In genomic region chr4:86338989-86339388, GRCh38 we compare ENCODE assay signal across 9 cellular contexts. TPM values are rescaled to one million over a fixed set of nuclear protein-coding genes. Genes with fewer than 3 reads are reported as not detected.
A peak's percentile ranks its signal among the peaks of the same experiment; 100 is the strongest.
DNase-seq lines count a peak whose midpoint lies in the region; TF ChIP-seq lines count a peak whose summit lies in the region.
"Had no signal": no experiment of that assay in that cellular context is flagged by ENCODE, and none has a peak within 500 bp of the region (broad histone marks: within the 10 kb centered on the region; RNA-seq: fewer than 3 reads in every experiment).

No MANE protein-coding gene starts in this region.

- 37 to 64% methylated on average over 2 of the region's 2 CpGs for WGBS in sigmoid colon, 2 donors

- H3K9me3 ChIP-seq in sigmoid colon: no peaks in the 10 kb centered on the region
- H3K9me3 ChIP-seq: BLaER1 had no signal

- TF ChIP-seq CTCF in sigmoid colon (IDR thresholded peaks at IDR 0.05): no peak
- no peak for TF ChIP-seq CTCF in GM10266 (IDR thresholded peaks at IDR 0.05; ENCODE audit: control insufficient read depth, insufficient read depth, low read depth, missing control alignments)

- H3K36me3 ChIP-seq in ACC112 (ENCODE audit: insufficient read depth, low read length) (no peaks in the 10 kb centered on the region), sigmoid colon (no peaks in the 10 kb centered on the region)
- H3K36me3 ChIP-seq: BLaER1 had no signal

- TF ChIP-seq POLR2A in sigmoid colon (IDR thresholded peaks at IDR 0.05): no peak

- intact Hi-C loops in sigmoid colon (cut with DNase I): no loop called here

- H2AFZ ChIP-seq in ACC112 (ENCODE audit: low read length, unreplicated experiment): peak overlapping the region; percentile 28

- TF ChIP-seq EP300 in sigmoid colon (IDR thresholded peaks at IDR 0.05): no peak

- H3K27me3 ChIP-seq in ACC112 (ENCODE audit: insufficient read depth, low read length): no peaks in the 10 kb centered on the region
- H3K27me3 ChIP-seq in sigmoid colon: no peaks in the 10 kb centered on the region
- H3K27me3 ChIP-seq: BLaER1 had no signal

- H3K27ac ChIP-seq in ACC112 (ENCODE audit: low read depth, low read length) (peak overlapping the region; percentile 85), caudate nucleus (ENCODE audit: low read depth, low read length) (peak overlapping the region; percentile 11), sigmoid colon (no peak overlapping the region)
- H3K27ac ChIP-seq: BLaER1 had no signal

- DNase-seq in HS-5 (ENCODE audit: low read depth): peak; percentile 83
- no peak for DNase-seq in caudate nucleus (lab: John Stamatoyannopoulos, UW)
- peak; percentile 17 for DNase-seq in left kidney (ENCODE audit: low read depth, low spot score)
- DNase-seq in NCI-H2081 treated with DMSO at 0.1 percent for 48 hours (lab: John Stamatoyannopoulos, UW): no peak
- no peak for DNase-seq in HT-29 (ENCODE audit: low spot score)
- no peak for DNase-seq in sigmoid colon
- no peak for DNase-seq in GM10266 (ENCODE audit: extremely low spot score)

- H3K4me1 ChIP-seq in ACC112 (ENCODE audit: control insufficient read depth, insufficient read depth, low read length, unreplicated experiment) (peaks cover 21% of the 10 kb centered on the region), sigmoid colon (no peaks in the 10 kb centered on the region)
- H3K4me1 ChIP-seq: BLaER1 had no signal

- peak overlapping the region; percentile 14; the same call in 1 of the 2 replicates for H3K4me3 ChIP-seq in ACC112 (ENCODE audit: low read depth, low read length)
- H3K4me3 ChIP-seq in sigmoid colon: no peak overlapping the region
- H3K4me3 ChIP-seq: BLaER1 had no signal

- no peaks in the 10 kb centered on the region for H3K79me2 ChIP-seq in ACC112 (ENCODE audit: control insufficient read depth, insufficient read depth, low read length, unreplicated experiment)

RNA-seq across cellular contexts. Expression of gene MAPK10, which starts 20.9 kb away (rescaled TPM):
- total RNA-seq in HT-29 (2014; rRNA removed; shearing (Covaris generic)): 0.51 and 0.94 TPM in 2 replicates
- total RNA-seq in sigmoid colon: 10 to 100 TPM; 24.3 to 28.5 (median 26.6) TPM
- 1 to 10 TPM; 3.0 to 4.4 (median 3.6) TPM for polyA plus RNA-seq in sigmoid colon

Comparison
In these comparisons a context has a peak if more than half of its experiments do, and no peak if none do; other contexts are left out.
1. H3K27ac ChIP-seq: peak in ACC112 (single experiment) and caudate nucleus (single experiment); none in sigmoid colon (0 of 4).
2. DNase-seq: peak in HS-5 (single experiment) and left kidney (single experiment); none in caudate nucleus (0 of 61), NCI-H2081 treated with DMSO at 0.1 percent for 48 hours (single experiment), HT-29 (single experiment), sigmoid colon (single experiment) and GM10266 (single experiment).
3. RNA of gene MAPK10, which starts 20.9 kb away (total RNA-seq): 24.3 to 28.5 TPM in sigmoid colon; 0.51 to 0.94 TPM in HT-29; every median in the first group is over 10 times any median in the second.